ENCODE assay signal across 13 cellular contexts in genomic region chr17:7184091-7184488, GRCh38. TPM values are rescaled to one million over a fixed set of nuclear protein-coding genes. Genes with fewer than 3 reads are reported as not detected.
DNase-seq lines count a peak whose midpoint lies in the region; TF ChIP-seq lines count a peak whose summit lies in the region.
"Had no signal": no experiment of that assay in that cellular context is flagged by ENCODE, and none has a peak within 500 bp of the region (broad histone marks: within the 10 kb centered on the region; RNA-seq: fewer than 3 reads in every experiment).

No MANE protein-coding gene starts in this region.

- DNase-seq in NCI-H2227 (lab: John Stamatoyannopoulos, UW; ENCODE audit: unreplicated experiment) (peak; percentile 5), NCI-H2227 treated with DMSO at 0.1 percent for 48 hours (lab: John Stamatoyannopoulos, UW) (no peak), epidermal melanocyte (ENCODE audit: insufficient read length, low spot score) (peak; percentile 7), neural progenitor cell (ENCODE audit: low spot score) (no peak), 8988T (no peak)
- DNase-seq in effector CD8-positive, alpha-beta T cell (lab: John Stamatoyannopoulos, UW) = no peak
- DNase-seq in activated T-cell treated with anti-CD3 and anti-CD28 coated beads, Interleukin-2, amount 50 U/mL, for 1 hour = no peak
- DNase-seq: HCEC 1CT; NCI-H1694 treated with DMSO at 0.1 percent for 48 hours; stimulated activated CD4-positive, alpha-beta T cell treated with anti-CD3 and anti-CD28 coated beads, Interleukin-15, amount 100 ng/mL, for 24 hours had no signal

- H3K4me1 ChIP-seq in HEK293 (ENCODE audit: control insufficient read depth, insufficient read depth, low read length) = no peaks in the 10 kb centered on the region; the same call in 1 of the 2 replicates
- H3K4me1 ChIP-seq in neural progenitor cell = no peaks in the 10 kb centered on the region

- TF ChIP-seq CTCF in HEK293 (tag by site-specific recombination; IDR thresholded peaks at IDR 0.05) (no peak), neural progenitor cell (IDR thresholded peaks at IDR 0.05) (no peak)

- no peak overlapping the region for H3K9ac ChIP-seq in neural progenitor cell

- peaks cover 8% of the 10 kb centered on the region for H3K36me3 Mint-ChIP-seq in neural progenitor cell
- H3K36me3 Mint-ChIP-seq: activated naive CD8-positive, alpha-beta T cell; natural killer cell treated with Interleukin-12 subunit alpha and Interleukin-12 subunit beta and Interleukin-15 and Interleukin-18, amount 100 ng/mL, for 72 hours had no signal

- peak overlapping the region; percentile 89 for H3K27ac Mint-ChIP-seq in neural progenitor cell
- H3K27ac Mint-ChIP-seq: activated naive CD8-positive, alpha-beta T cell; natural killer cell treated with Interleukin-12 subunit alpha and Interleukin-12 subunit beta and Interleukin-15 and Interleukin-18, amount 100 ng/mL, for 72 hours had no signal

- no peaks in the 10 kb centered on the region for H4K20me1 ChIP-seq in neural progenitor cell (ENCODE audit: low read depth)

- CTCF ChIA-PET in HEK293 (lab: Yijun Ruan, JAX) = interaction anchor here (0.6 to 1.5 kb wide), 2 partner anchors 19 to 138 kb away, joined by 3 to 4 read pairs; no protein-coding TSS in a partner anchor

- H3K4me3 Mint-ChIP-seq in neural progenitor cell = peak overlapping the region; percentile 5
- H3K4me3 Mint-ChIP-seq: activated naive CD8-positive, alpha-beta T cell; natural killer cell treated with Interleukin-12 subunit alpha and Interleukin-12 subunit beta and Interleukin-15 and Interleukin-18, amount 100 ng/mL, for 72 hours had no signal

- H3K79me2 ChIP-seq in neural progenitor cell (ENCODE audit: low read depth) = no peaks in the 10 kb centered on the region

- H3K4me3 ChIP-seq in HEK293 (ENCODE audit: low read depth, low read length) (no peak overlapping the region), neural progenitor cell (no peak overlapping the region)

- no peak overlapping the region for H2AFZ ChIP-seq in neural progenitor cell (replicated peaks)

- H3K27me3 ChIP-seq in neural progenitor cell = no peaks in the 10 kb centered on the region

- H3K4me2 ChIP-seq in neural progenitor cell = no peak overlapping the region

- peaks cover 11% of the 10 kb centered on the region for H3K27me3 Mint-ChIP-seq in neural progenitor cell (ENCODE audit: insufficient read depth, low read depth)
- H3K27me3 Mint-ChIP-seq: activated naive CD8-positive, alpha-beta T cell; natural killer cell treated with Interleukin-12 subunit alpha and Interleukin-12 subunit beta and Interleukin-15 and Interleukin-18, amount 100 ng/mL, for 72 hours had no signal

- H3K9me3 ChIP-seq in HEK293 (ENCODE audit: control insufficient read depth, insufficient read depth, low read depth, low read length) (no peaks in the 10 kb centered on the region), neural progenitor cell (ENCODE audit: low read depth) (no peaks in the 10 kb centered on the region)

- peaks cover 17% of the 10 kb centered on the region for H3K4me1 Mint-ChIP-seq in neural progenitor cell

- POLR2A ChIA-PET in HEK293 (lab: Yijun Ruan, JAX) = interaction anchor here (0.5 to 1.5 kb wide), 2 partner anchors 27 to 37 kb away, joined by 3 to 7 read pairs; no protein-coding TSS in a partner anchor

- H3K9me3 Mint-ChIP-seq in neural progenitor cell = no peaks in the 10 kb centered on the region
- H3K9me3 Mint-ChIP-seq: natural killer cell treated with Interleukin-12 subunit alpha and Interleukin-12 subunit beta and Interleukin-15 and Interleukin-18, amount 100 ng/mL, for 72 hours had no signal

- peaks cover 11% of the 10 kb centered on the region for H3F3A ChIP-seq in neural progenitor cell (ENCODE audit: low read depth)

- H3K27ac ChIP-seq in HEK293 (ENCODE audit: extremely low read depth, low read depth, low read length) (no peak overlapping the region), neural progenitor cell (no peak overlapping the region)

- H3K36me3 ChIP-seq in HEK293 (ENCODE audit: control insufficient read depth in 2 of 2, insufficient read depth in 1 of 2, low read length in 2 of 2) = no peaks in the 10 kb centered on the region
- H3K36me3 ChIP-seq in neural progenitor cell = no peaks in the 10 kb centered on the region

TF ChIP-seq in HEK293, 187 proteins besides CTCF, POLR2A, EP300 and RAD21:
- 0 out of 2 replicates have a peak, but pooled peaks have one; percentile 18 for TF ChIP-seq ZBTB48 (tag by site-specific recombination; IDR thresholded peaks at IDR 0.05)
- no peak for TF ChIP-seq ZNF473 (tag by site-specific recombination; IDR thresholded peaks at IDR 0.05)

RNA-seq across cellular contexts. Expression of gene ASGR1, which starts 4.9 kb away (rescaled TPM):
- 3.1 and 4.4 TPM in 2 replicates for total RNA-seq in neural progenitor cell (ENCODE audit: low replicate concordance)

RNA-seq across cellular contexts. Expression of gene DLG4, which starts 35.5 kb away (rescaled TPM):
- 23.5 and 50.5 TPM in 2 replicates for total RNA-seq in neural progenitor cell (ENCODE audit: low replicate concordance)

RNA-seq across cellular contexts. Expression of gene ACADVL, which starts 35.6 kb away (rescaled TPM):
- 86.7 and 194 TPM in 2 replicates for total RNA-seq in neural progenitor cell (ENCODE audit: low replicate concordance)

RNA-seq across cellular contexts. Expression of gene DVL2, which starts 50.2 kb away (rescaled TPM):
- 43.9 and 113 TPM in 2 replicates for total RNA-seq in neural progenitor cell (ENCODE audit: low replicate concordance)

RNA-seq across cellular contexts. Expression of gene PHF23, which starts 55.2 kb away (rescaled TPM):
- 31.6 and 59.1 TPM in 2 replicates for total RNA-seq in neural progenitor cell (ENCODE audit: low replicate concordance)

Comparison
In these comparisons a context has a peak if more than half of its experiments do, and no peak if none do; other contexts are left out.
1. DNase-seq: peak in NCI-H2227 (single experiment) and epidermal melanocyte (single experiment); none in NCI-H2227 treated with DMSO at 0.1 percent for 48 hours (single experiment), neural progenitor cell (single experiment), 8988T (single experiment), effector CD8-positive, alpha-beta T cell (single experiment) and activated T-cell treated with anti-CD3 and anti-CD28 coated beads, Interleukin-2, amount 50 U/mL, for 1 hour (single experiment).